23 cellular contexts compared by ENCODE assay signal in the genomic region with DNA sequence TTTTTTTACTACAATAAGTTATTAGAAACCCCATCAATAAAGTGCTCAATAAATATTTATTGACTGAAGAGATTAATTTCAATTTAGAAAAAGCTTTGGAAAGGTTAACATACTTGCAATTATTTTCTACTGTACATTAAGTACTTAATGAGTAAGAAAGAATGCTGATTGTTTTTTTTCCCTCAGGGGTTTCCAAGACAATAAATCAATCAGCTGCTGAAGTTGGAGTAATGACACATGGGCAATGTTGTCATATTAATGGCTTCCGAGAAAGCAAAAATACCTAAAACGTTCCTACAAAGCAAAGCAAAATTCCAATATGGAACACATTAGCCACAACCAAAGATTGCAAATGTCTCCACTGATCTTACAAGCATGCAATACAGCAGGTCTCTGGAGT.
"Had no signal": no experiment of that assay in that cellular context is flagged by ENCODE, and none has a peak within 500 bp of the region (broad histone marks: within the 10 kb centered on the region; RNA-seq: fewer than 3 reads in every experiment).

No MANE protein-coding gene starts in this region.

- H3K79me2 ChIP-seq: parathyroid adenoma had no signal

- H3K36me3 ChIP-seq: uterus had no signal

- H3K4me1 ChIP-seq: parathyroid adenoma, psoas muscle, uterus had no signal

- H3K9me3 Mint-ChIP-seq: activated B cell treated with CpG ODN at 0.5 μM for 24 hours; activated CD8-positive, alpha-beta T cell treated with anti-CD3 and anti-CD28 coated beads for 36 hours; activated naive CD4-positive, alpha-beta T cell treated with anti-CD3 and anti-CD28 coated beads, Interleukin-2, amount 50 U/mL, for 24 hours; stimulated activated naive CD8-positive, alpha-beta T cell treated with anti-CD3 and anti-CD28 coated beads, Interleukin-15, Interleukin-2, amounts not matched to agents 100 ng/mL and 50 ng/mL, for 24 hours; T-cell; type B pancreatic cell had no signal

- ATAC-seq: activated CD8-positive, alpha-beta T cell treated with anti-CD3 and anti-CD28 coated beads for 36 hours; left cardiac atrium; naive thymus-derived CD4-positive, alpha-beta T cell; psoas muscle; right cardiac atrium; T-cell had no signal

- H3K36me3 Mint-ChIP-seq: activated naive CD4-positive, alpha-beta T cell treated with anti-CD3 and anti-CD28 coated beads, Interleukin-2, amount 50 U/mL, for 24 hours; type B pancreatic cell had no signal

- H3K9me3 ChIP-seq: psoas muscle, uterus had no signal

- H3K27me3 ChIP-seq: uterus had no signal

- H3K4me3 ChIP-seq: psoas muscle, uterus had no signal

- H3K4me3 Mint-ChIP-seq: activated B cell treated with CpG ODN at 0.5 μM for 24 hours; activated CD8-positive, alpha-beta T cell treated with anti-CD3 and anti-CD28 coated beads for 36 hours; activated naive CD4-positive, alpha-beta T cell treated with anti-CD3 and anti-CD28 coated beads, Interleukin-2, amount 50 U/mL, for 24 hours; naive thymus-derived CD4-positive, alpha-beta T cell; stimulated activated naive CD8-positive, alpha-beta T cell treated with anti-CD3 and anti-CD28 coated beads, Interleukin-15, Interleukin-2, amounts not matched to agents 100 ng/mL and 50 ng/mL, for 24 hours; T-cell; T-helper 2 cell treated with Interferon-gamma antibody and Interleukin-4, amounts not matched to agents 5 μg/mL and 100 μg/mL, for 36 hours; type B pancreatic cell had no signal

- DNase-seq: activated B cell treated with CpG ODN at 0.5 μM for 24 hours; activated CD4-positive, alpha-beta T cell treated with anti-CD3 and anti-CD28 coated beads, Interleukin-2, amount 50 U/mL, for 1 hour; activated CD8-positive, alpha-beta T cell treated with anti-CD3 and anti-CD28 coated beads for 36 hours; activated T-cell treated with anti-CD3 and anti-CD28 coated beads, Interleukin-2, amount 50 U/mL, for 48 hours; dermis blood vessel endothelial cell; effector CD4-positive, alpha-beta T cell; head of caudate nucleus; hippocampal formation; left cardiac atrium; midbrain; naive thymus-derived CD4-positive, alpha-beta T cell; psoas muscle; right cardiac atrium; stimulated activated CD4-positive, alpha-beta T cell treated with anti-CD3 and anti-CD28 coated beads, Interleukin-2, amount 100 ng/mL, for 48 hours; T-cell; uterus had no signal

- FAIRE-seq: colon, keratinocyte had no signal

- H3K27me3 Mint-ChIP-seq: activated B cell treated with CpG ODN at 0.5 μM for 24 hours; activated naive CD4-positive, alpha-beta T cell treated with anti-CD3 and anti-CD28 coated beads, Interleukin-2, amount 50 U/mL, for 24 hours; stimulated activated naive CD8-positive, alpha-beta T cell treated with anti-CD3 and anti-CD28 coated beads, Interleukin-15, Interleukin-2, amounts not matched to agents 100 ng/mL and 50 ng/mL, for 24 hours; T-cell; type B pancreatic cell had no signal

- H2AFZ ChIP-seq: parathyroid adenoma had no signal

- H3K4me1 Mint-ChIP-seq: activated B cell treated with CpG ODN at 0.5 μM for 24 hours; activated naive CD4-positive, alpha-beta T cell treated with anti-CD3 and anti-CD28 coated beads, Interleukin-2, amount 50 U/mL, for 24 hours; T-cell had no signal

- H3K9ac ChIP-seq: parathyroid adenoma had no signal

- H3K27ac ChIP-seq: parathyroid adenoma, psoas muscle, uterus had no signal
